In the genomic region with DNA sequence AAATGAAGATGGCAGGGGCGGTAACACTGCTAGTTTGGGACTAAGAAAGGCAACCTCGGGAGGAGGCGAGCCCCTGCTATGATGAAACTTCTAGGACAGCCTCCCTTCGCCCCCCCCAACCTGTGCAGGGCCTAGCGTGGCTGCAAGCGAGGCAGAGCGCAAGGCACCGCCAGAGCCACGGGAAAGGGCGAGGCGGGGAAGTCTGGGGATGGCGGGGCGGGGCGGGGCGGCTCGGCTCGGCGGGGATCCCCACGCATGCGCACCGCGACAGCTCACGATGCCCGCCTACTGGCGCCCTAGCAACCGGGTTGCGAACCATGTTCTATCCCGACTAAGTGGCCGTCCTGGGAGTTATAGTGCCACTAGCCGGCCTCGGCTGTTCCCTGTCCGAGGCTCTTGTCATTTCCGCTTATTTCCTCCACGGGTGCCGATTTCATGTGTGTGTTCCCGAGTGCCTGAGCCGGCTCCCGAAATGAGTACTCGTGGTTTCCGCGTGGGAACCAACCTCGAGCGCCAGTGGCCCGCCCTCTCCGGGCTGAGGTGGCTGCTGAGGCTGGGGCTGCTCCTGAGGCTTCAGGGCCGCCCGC, we compare ENCODE assay signal across 8 cellular contexts. TPM values are rescaled to one million over a fixed set of nuclear protein-coding genes. Genes with fewer than 3 reads are reported as not detected.
DNase-seq lines count a peak whose midpoint lies in the region; ATAC-seq, FAIRE-seq and TF ChIP-seq lines count a peak whose summit lies in the region.

No MANE protein-coding gene starts in this region.

- H3K9me3 ChIP-seq in T-helper 17 cell (ENCODE audit: control insufficient read depth, low read length, poor library complexity, severe bottlenecking) (no peaks in the 10 kb centered on the region), right cardiac atrium (ENCODE audit: control insufficient read depth, low read length) (no peaks in the 10 kb centered on the region), vagina (no peaks in the 10 kb centered on the region)

- ATAC-seq in HG02798 (IDR thresholded peaks at IDR 0.05; ENCODE audit: poor library complexity, unreplicated experiment) (peak; percentile 72), T-helper 17 cell (peak; percentile 81), right cardiac atrium (peak; percentile 92)

- H3K27ac Mint-ChIP-seq in T-helper 17 cell = peak overlapping the region; percentile 92

- under 1% methylated on average over 47 of the region's 47 CpGs for WGBS in right cardiac atrium

- peak; percentile 97 for FAIRE-seq in GM12891 (lab: Jason Lieb, UNC)

- intact Hi-C loops in right cardiac atrium (cut with DNase I) (no loop called here), vagina (cut with DNase I) (no loop called here)

- peaks cover 13% of the 10 kb centered on the region for H3K4me1 Mint-ChIP-seq in T-helper 17 cell

- H3K4me3 Mint-ChIP-seq in T-helper 17 cell = peak overlapping the region; percentile 96

- peaks cover 3% of the 10 kb centered on the region for H3K36me3 Mint-ChIP-seq in T-helper 17 cell (ENCODE audit: low read depth)

- H3K27me3 Mint-ChIP-seq in T-helper 17 cell = no peaks in the 10 kb centered on the region

- H3K27ac ChIP-seq in angular gyrus (ENCODE audit: low read depth, low read length) = peak overlapping the region; percentile 76
- peak overlapping the region; percentile 95 for H3K27ac ChIP-seq in right cardiac atrium (ENCODE audit: low read length)
- peak overlapping the region; percentile 76 for H3K27ac ChIP-seq in rectal smooth muscle tissue (ENCODE audit: low read depth, low read length)
- H3K27ac ChIP-seq in vagina = peak overlapping the region; percentile 88

- no peak for TF ChIP-seq CTCF in vagina (IDR thresholded peaks at IDR 0.05)

- TF ChIP-seq POLR2A in GM12891 (IDR thresholded peaks at IDR 0.05; ENCODE audit: low read depth, low read length) (no peak), vagina (IDR thresholded peaks at IDR 0.05) (no peak)

- no peaks in the 10 kb centered on the region for H3K36me3 ChIP-seq in rectal smooth muscle tissue (ENCODE audit: control insufficient read depth, insufficient read depth, low read length)
- no peaks in the 10 kb centered on the region for H3K36me3 ChIP-seq in vagina

- H3K4me3 ChIP-seq in right cardiac atrium (ENCODE audit: low read length) = peak overlapping the region; percentile 94
- peak overlapping the region; percentile 86 for H3K4me3 ChIP-seq in rectal smooth muscle tissue (ENCODE audit: low read length)
- peak overlapping the region; percentile 61 to 63 for H3K4me3 ChIP-seq in vagina

- peak; percentile 73 for DNase-seq in GM12891 (ENCODE audit: insufficient read length, low spot score)
- DNase-seq in NCI-H1694 (lab: John Stamatoyannopoulos, UW) = peak; percentile 39
- DNase-seq in T-helper 17 cell = peak; percentile 57 to 75 (median 74)
- DNase-seq in right cardiac atrium = peak; percentile 82 to 92 (median 92)
- DNase-seq in vagina (ENCODE audit: extremely low spot score in 2 of 2) = peak in 1 of 2 donors; percentile 91

- H3K27me3 ChIP-seq in right cardiac atrium (ENCODE audit: control insufficient read depth, insufficient read depth) = no peaks in the 10 kb centered on the region
- H3K27me3 ChIP-seq in rectal smooth muscle tissue (ENCODE audit: control insufficient read depth, insufficient read depth, low read length) = no peaks in the 10 kb centered on the region
- no peaks in the 10 kb centered on the region for H3K27me3 ChIP-seq in vagina

- H3K9ac ChIP-seq in rectal smooth muscle tissue (ENCODE audit: low read length) = no peak overlapping the region

- H3K4me1 ChIP-seq in right cardiac atrium (ENCODE audit: control insufficient read depth, insufficient read depth, low read length) (no peaks in the 10 kb centered on the region), rectal smooth muscle tissue (ENCODE audit: control insufficient read depth, insufficient read depth, low read length) (no peaks in the 10 kb centered on the region), vagina (no peaks in the 10 kb centered on the region)

TF ChIP-seq in GM12891, 5 proteins besides CTCF, POLR2A, EP300 and RAD21:
- TF ChIP-seq PAX5 (IDR thresholded peaks at IDR 0.05; ENCODE audit: insufficient read depth, low read length, severe bottlenecking) = no peak
- TF ChIP-seq SPI1 (IDR thresholded peaks at IDR 0.05; ENCODE audit: low read depth, low read length) = no peak
- no peak for TF ChIP-seq POU2F2 (IDR thresholded peaks at IDR 0.05; ENCODE audit: low read depth, low read length)
- TF ChIP-seq TAF1 (IDR thresholded peaks at IDR 0.05; ENCODE audit: low read depth, low read length) = no peak
- no peak for TF ChIP-seq POLR2AphosphoS5 (IDR thresholded peaks at IDR 0.05; ENCODE audit: low read depth, low read length)

RNA-seq across cellular contexts. Expression of a gene that starts 28.7 kb away (rescaled TPM):
- 193 TPM for polyA plus RNA-seq in GM12891 (2012; ENCODE audit: low read depth, missing spikeins)
- total RNA-seq in T-helper 17 cell (100 to 1,000 TPM; 239 TPM), right cardiac atrium (100 to 1,000 TPM in 2 of 4 donors, 10 to 100 TPM in 2; 88.4 to 123 (median 107) TPM), vagina (193 TPM)
- polyA plus RNA-seq in right cardiac atrium = 89.3 TPM
